Comparison of ENCODE assay signal across 1 cellular context in the genomic region with DNA sequence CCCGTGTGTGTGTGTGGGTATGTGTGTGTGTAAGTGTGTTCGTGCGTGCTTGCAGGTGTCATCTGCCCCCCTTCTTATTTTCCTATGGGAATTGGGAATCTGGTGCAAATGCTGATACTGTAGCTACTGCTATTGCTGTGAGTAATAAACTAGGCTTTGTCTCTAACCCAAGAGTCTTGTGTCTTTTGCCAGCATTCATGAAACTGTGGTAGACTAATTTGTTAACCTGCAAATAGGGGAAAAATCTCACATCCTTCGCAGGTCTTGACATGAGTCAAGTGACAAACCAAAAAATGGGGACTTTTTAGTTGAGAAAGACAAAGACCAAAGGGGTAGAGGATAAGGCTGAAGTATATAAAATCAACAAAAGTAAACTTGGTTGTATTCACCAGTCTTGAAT.
TF ChIP-seq lines count a peak whose summit lies in the region.

No MANE protein-coding gene starts in this region.

TF ChIP-seq in WTC11, 78 proteins besides CTCF, POLR2A, EP300 and RAD21 (continued from another document):
- TF ChIP-seq ZNF532 (CRISPR knock-in tag; IDR thresholded peaks at IDR 0.05; ENCODE audit: borderline replicate concordance) (no peak), RORB (CRISPR knock-in tag; IDR thresholded peaks at IDR 0.05) (no peak)
